Comparison of ENCODE assay signal across 1 cellular context in the genomic region with DNA sequence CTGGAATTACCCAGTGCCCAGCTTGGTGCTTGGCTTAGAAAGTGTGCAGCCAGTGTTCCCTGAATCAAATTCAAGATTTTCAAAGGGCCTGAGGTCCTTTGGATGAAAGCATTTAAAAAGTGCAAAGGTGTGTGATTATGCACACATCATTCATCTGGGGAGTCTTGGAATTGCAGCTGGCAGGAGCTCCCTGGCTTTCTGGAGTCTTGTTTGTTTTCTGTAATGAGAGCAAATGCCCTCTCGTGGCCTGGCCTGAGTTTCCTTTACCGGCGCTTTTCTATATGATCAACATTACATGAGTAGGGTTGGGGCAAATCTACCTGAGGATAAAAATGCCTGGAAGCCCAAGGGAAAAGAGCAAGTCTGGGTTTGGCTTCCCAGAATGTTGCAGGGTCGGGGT.
TF ChIP-seq lines count a peak whose summit lies in the region.

No MANE protein-coding gene starts in this region.

TF ChIP-seq in HepG2, 621 proteins besides CTCF, POLR2A, EP300 and RAD21 (continued from another document):
- TF ChIP-seq ZNF562 (CRISPR knock-in tag; IDR thresholded peaks at IDR 0.05; ENCODE audit: borderline replicate concordance): no peak
- no peak for TF ChIP-seq KDM5A (IDR thresholded peaks at IDR 0.05; ENCODE audit: borderline replicate concordance, low read length)
- TF ChIP-seq ZNF772 (CRISPR knock-in tag; IDR thresholded peaks at IDR 0.05): no peak
- no peak for TF ChIP-seq NCOR1 (IDR thresholded peaks at IDR 0.05; ENCODE audit: borderline replicate concordance, low read length)
- no peak for TF ChIP-seq ZNF792 (CRISPR knock-in tag; IDR thresholded peaks at IDR 0.05)
- TF ChIP-seq FOXJ3 (CRISPR knock-in tag; IDR thresholded peaks at IDR 0.05; ENCODE audit: borderline replicate concordance): peak; percentile 37; the same call in 1 of the 2 replicates
- TF ChIP-seq GLI4 (CRISPR knock-in tag; IDR thresholded peaks at IDR 0.05; ENCODE audit: borderline replicate concordance): no peak
- no peak for TF ChIP-seq GTF3A (CRISPR knock-in tag; conservative IDR thresholded peaks at IDR 0.05)
- TF ChIP-seq CREB1 (IDR thresholded peaks at IDR 0.05): no peak
- no peak for TF ChIP-seq CREB1 (CRISPR knock-in tag; IDR thresholded peaks at IDR 0.05)
- no peak for TF ChIP-seq ZNF296 (CRISPR knock-in tag; conservative IDR thresholded peaks at IDR 0.05)
- TF ChIP-seq ZNF552 (CRISPR knock-in tag; IDR thresholded peaks at IDR 0.05; ENCODE audit: borderline replicate concordance): no peak
- no peak for TF ChIP-seq EED (CRISPR knock-in tag; IDR thresholded peaks at IDR 0.05)
- TF ChIP-seq SMC3 (IDR thresholded peaks at IDR 0.05; ENCODE audit: low read length): peak; percentile 1; the same call in 1 of the 2 replicates
- TF ChIP-seq ZNF607 (CRISPR knock-in tag; IDR thresholded peaks at IDR 0.05; ENCODE audit: borderline replicate concordance): no peak
- TF ChIP-seq, protein P1, sequence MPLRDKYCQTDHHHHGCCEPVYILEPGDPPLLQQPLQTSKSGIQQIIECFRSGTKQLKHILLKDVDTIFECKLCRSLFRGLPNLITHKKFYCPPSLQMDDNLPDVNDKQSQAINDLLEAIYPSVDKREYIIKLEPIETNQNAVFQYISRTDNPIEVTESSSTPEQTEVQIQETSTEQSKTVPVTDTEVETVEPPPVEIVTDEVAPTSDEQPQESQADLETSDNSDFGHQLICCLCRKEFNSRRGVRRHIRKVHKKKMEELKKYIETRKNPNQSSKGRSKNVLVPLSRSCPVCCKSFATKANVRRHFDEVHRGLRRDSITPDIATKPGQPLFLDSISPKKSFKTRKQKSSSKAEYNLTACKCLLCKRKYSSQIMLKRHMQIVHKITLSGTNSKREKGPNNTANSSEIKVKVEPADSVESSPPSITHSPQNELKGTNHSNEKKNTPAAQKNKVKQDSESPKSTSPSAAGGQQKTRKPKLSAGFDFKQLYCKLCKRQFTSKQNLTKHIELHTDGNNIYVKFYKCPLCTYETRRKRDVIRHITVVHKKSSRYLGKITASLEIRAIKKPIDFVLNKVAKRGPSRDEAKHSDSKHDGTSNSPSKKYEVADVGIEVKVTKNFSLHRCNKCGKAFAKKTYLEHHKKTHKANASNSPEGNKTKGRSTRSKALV (CRISPR knock-in tag; IDR thresholded peaks at IDR 0.05): 0 out of 2 replicates have a peak, but pooled peaks have one; percentile 44
- no peak for TF ChIP-seq STAT5B (CRISPR knock-in tag; IDR thresholded peaks at IDR 0.05)
- TF ChIP-seq TOPORS (CRISPR knock-in tag; IDR thresholded peaks at IDR 0.05): no peak
- no peak for TF ChIP-seq BRD4 (CRISPR knock-in tag; IDR thresholded peaks at IDR 0.05)
- no peak for TF ChIP-seq GPN1 (CRISPR knock-in tag; IDR thresholded peaks at IDR 0.05; ENCODE audit: borderline replicate concordance)
- no peak for TF ChIP-seq RFX3 (CRISPR knock-in tag; IDR thresholded peaks at IDR 0.05)
- TF ChIP-seq STAG1 (CRISPR knock-in tag; IDR thresholded peaks at IDR 0.05): peak; percentile 17; the same call in 1 of the 2 replicates
- TF ChIP-seq NCOA2 (CRISPR knock-in tag; IDR thresholded peaks at IDR 0.05): 0 out of 2 replicates have a peak, but pooled peaks have one; percentile 3
- TF ChIP-seq FOXA1 (IDR thresholded peaks at IDR 0.05): no peak
- TF ChIP-seq FOXA1 (CRISPR knock-in tag; IDR thresholded peaks at IDR 0.05): 0 out of 2 replicates have a peak, but pooled peaks have one; percentile 11
- no peak for TF ChIP-seq ZNF75D (CRISPR knock-in tag; IDR thresholded peaks at IDR 0.05; ENCODE audit: borderline replicate concordance)
- TF ChIP-seq ZNF496 (CRISPR knock-in tag; IDR thresholded peaks at IDR 0.05; ENCODE audit: insufficient replicate concordance): no peak
- no peak for TF ChIP-seq ZBTB46 (CRISPR knock-in tag; IDR thresholded peaks at IDR 0.05; ENCODE audit: borderline replicate concordance)
- TF ChIP-seq ZNF709 (CRISPR knock-in tag; IDR thresholded peaks at IDR 0.05): no peak
- TF ChIP-seq ZKSCAN8 (CRISPR knock-in tag; IDR thresholded peaks at IDR 0.05; ENCODE audit: borderline replicate concordance): no peak
- TF ChIP-seq MAFK (conservative IDR thresholded peaks at IDR 0.05 in 1 of 2, IDR thresholded peaks at IDR 0.05 in 1 of 2; ENCODE audit: low read length in 2 of 2): no peak
